Comparison of ENCODE assay signal across 8 cellular contexts in the genomic region with DNA sequence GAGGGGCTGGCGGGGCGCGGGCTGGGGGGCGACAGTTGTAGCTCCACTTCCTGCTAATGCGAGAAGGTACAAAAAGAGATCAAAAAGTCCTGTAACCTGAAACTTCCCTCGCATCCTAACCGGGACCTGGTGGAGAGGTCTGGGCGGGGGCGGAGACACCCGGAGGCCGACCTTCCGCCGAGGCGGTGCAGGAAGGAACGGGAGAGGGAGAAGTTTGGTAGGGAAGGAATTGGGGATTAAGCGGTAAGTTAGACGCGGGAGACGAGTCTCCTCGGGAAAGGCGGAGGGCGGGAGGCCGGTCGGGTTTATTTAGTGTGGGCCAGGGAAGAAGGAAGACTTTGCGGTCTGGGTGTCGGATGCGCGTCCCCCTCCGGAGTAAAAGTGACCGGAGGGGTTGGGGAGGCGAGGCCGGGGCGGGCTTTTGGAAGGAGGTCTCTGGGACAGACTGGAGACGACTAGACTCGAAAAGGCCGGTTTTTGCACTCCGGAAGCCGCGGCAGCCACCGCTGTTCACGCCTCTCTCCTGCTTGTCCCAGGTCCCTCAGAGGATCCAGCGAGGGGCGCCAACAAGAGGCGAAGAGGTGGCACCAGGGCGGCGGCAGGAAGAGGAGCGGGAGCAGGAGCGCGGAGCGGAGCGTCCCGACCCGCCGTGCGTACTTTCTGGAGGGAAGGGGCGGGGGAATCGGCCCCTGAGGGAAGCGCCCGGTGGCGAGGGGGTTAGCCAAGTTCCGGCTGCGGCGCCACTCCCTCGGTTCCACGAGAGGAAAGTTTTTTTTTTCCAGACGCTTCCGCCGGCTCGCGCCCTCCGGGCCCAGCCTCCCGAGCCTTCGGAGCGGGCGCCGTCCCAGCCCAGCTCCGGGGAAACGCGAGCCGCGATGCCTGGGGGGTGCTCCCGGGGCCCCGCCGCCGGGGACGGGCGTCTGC. TPM values are rescaled to one million over a fixed set of nuclear protein-coding genes. Genes with fewer than 3 reads are reported as not detected.
DNase-seq lines count a peak whose midpoint lies in the region; ATAC-seq and TF ChIP-seq lines count a peak whose summit lies in the region.

No MANE protein-coding gene starts in this region.

- H3K4me3 ChIP-seq in HUES48 (ENCODE audit: low read depth, low read length) (peak overlapping the region; percentile 97), epithelial cell of esophagus (ENCODE audit: low read length) (peak overlapping the region; percentile 76), mononuclear cell (ENCODE audit: low read length) (peak overlapping the region; percentile 25)

- H3K27me3 ChIP-seq in HUES48 (ENCODE audit: control insufficient read depth, insufficient read depth, low read length), result peaks cover 13% of the 10 kb centered on the region
- H3K27me3 ChIP-seq in mononuclear cell (ENCODE audit: insufficient read depth, low read length), result peaks cover 74% of the 10 kb centered on the region

- H3K4me1 ChIP-seq in HUES48 (ENCODE audit: control insufficient read depth, insufficient read depth, low read length), result peaks cover 30% of the 10 kb centered on the region
- H3K4me1 ChIP-seq in mononuclear cell (ENCODE audit: insufficient read depth, low read length), result peaks cover 20% of the 10 kb centered on the region

- peak; percentile 45 for ATAC-seq in GM18517 (IDR thresholded peaks at IDR 0.05; ENCODE audit: unreplicated experiment)

- H3K27ac ChIP-seq in HUES48 (ENCODE audit: low read depth, low read length), result peak overlapping the region; percentile 91

- peak; percentile 69 for DNase-seq in AG08396 (ENCODE audit: low spot score)
- peak; percentile 51 for DNase-seq in T1000 (lab: John Stamatoyannopoulos, UW)
- DNase-seq in epithelial cell of esophagus (ENCODE audit: low read depth), result peak; percentile 77
- DNase-seq in ureter (ENCODE audit: low spot score), result peak; percentile 61
- DNase-seq in DMS114 treated with DMSO at 0.1 percent for 48 hours (lab: John Stamatoyannopoulos, UW; ENCODE audit: unreplicated experiment), result no peak

- peaks cover 14% of the 10 kb centered on the region for H3K36me3 ChIP-seq in HUES48 (ENCODE audit: control insufficient read depth, insufficient read depth, low read length)

- H3K9me3 ChIP-seq in HUES48 (ENCODE audit: control insufficient read depth, insufficient read depth, low read length) (no peaks in the 10 kb centered on the region), mononuclear cell (ENCODE audit: low read depth, low read length) (no peaks in the 10 kb centered on the region)

- no peak for TF ChIP-seq CTCF in epithelial cell of esophagus (IDR thresholded peaks at IDR 0.05; ENCODE audit: insufficient read depth, low read depth, low read length, missing control alignments)

- peak overlapping the region; percentile 54 for H3K9ac ChIP-seq in HUES48 (ENCODE audit: low read depth, low read length)

RNA-seq across cellular contexts. Expression of a gene that starts 0.7 kb away (rescaled TPM):
- total RNA-seq in mononuclear cell (0.31 TPM), ureter (19.8 TPM)

Comparison
In these comparisons a context has a peak if more than half of its experiments do, and no peak if none do; other contexts are left out.
1. H3K4me3 ChIP-seq: peak in every context shown above with its lines; median percentile 97 in HUES48; 76 in epithelial cell of esophagus; 25 in mononuclear cell.
2. RNA of a gene that starts 0.7 kb away (total RNA-seq): 19.8 TPM in ureter (single experiment); 0.31 TPM in mononuclear cell (single experiment); every median in the first group is over 10 times any median in the second.